ENCODE assay signal across 11 cellular contexts in the genomic region with DNA sequence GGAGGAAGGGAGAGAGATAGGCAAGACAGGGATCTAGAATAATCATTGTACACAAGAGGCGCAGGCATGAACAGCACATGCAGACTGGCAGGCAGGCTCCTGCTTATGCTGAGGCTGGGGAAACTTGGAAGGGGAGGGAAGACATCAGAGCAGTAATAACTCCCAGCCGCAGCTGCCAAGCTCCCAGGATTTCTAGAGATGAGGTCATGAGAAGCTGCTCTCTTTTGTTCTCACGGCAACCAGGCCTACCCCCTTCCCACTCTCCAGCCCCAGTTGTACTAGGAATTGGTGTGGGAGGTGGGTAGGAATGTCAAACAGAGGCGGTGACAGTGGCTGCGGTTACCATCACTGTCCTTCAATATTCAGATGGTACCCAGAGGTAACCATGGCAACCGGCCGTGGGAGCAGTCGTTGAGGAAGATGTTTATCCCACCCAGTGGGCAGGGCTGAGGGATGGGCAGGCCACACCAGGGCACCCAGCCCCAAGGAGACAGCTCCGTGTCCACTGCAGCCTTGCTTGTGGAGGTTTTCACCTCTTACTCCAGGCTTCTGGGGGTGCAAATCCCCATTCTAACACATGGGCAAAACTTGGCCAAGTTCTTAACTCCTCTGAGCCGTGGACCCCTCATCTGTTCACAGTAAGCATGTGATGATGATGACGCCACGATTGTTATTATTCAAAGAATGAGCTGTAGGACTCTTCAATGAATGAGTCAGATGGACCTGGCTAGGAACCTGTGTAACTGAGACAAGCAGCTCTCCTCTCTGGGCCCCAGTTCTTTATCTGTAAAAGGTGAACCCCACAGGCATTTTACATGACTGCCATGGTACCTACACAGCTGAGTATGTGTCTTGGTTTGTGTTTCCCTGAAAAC.
DNase-seq lines count a peak whose midpoint lies in the region; ATAC-seq and TF ChIP-seq lines count a peak whose summit lies in the region.
"Had no signal": no experiment of that assay in that cellular context is flagged by ENCODE, and none has a peak within 500 bp of the region (broad histone marks: within the 10 kb centered on the region; RNA-seq: fewer than 3 reads in every experiment).

No MANE protein-coding gene starts in this region.

- H2AK5ac ChIP-seq in mesendoderm (ENCODE audit: low read length) = no peak overlapping the region

- H3K79me2 ChIP-seq in GM23338 (replicated peaks; ENCODE audit: insufficient read depth) = no peaks in the 10 kb centered on the region
- no peaks in the 10 kb centered on the region for H3K79me2 ChIP-seq in mesendoderm (ENCODE audit: control insufficient read depth, insufficient read depth, low read length)

- no peak overlapping the region for H4K5ac ChIP-seq in mesendoderm (ENCODE audit: low read length)

- H3K4me3 ChIP-seq in BJ (ENCODE audit: low read depth, low read length) = no peak overlapping the region
- no peak overlapping the region for H3K4me3 ChIP-seq in GM23338
- H3K4me3 ChIP-seq in brain microvascular endothelial cell (ENCODE audit: low read depth, low read length) = no peak overlapping the region
- no peak overlapping the region for H3K4me3 ChIP-seq in mesendoderm (ENCODE audit: low read length)
- H3K4me3 ChIP-seq: ascending aorta had no signal

- CTCF ChIA-PET in BJ (lab: Yijun Ruan, JAX) = interaction anchor here (0.6 to 1.3 kb wide), 2 partner anchors 9 to 918 kb away, joined by 3 read pairs; no protein-coding TSS in a partner anchor

- ATAC-seq in GM23338 (no peak), HG03139 (IDR thresholded peaks at IDR 0.05; ENCODE audit: unreplicated experiment) (no peak)

- H3K27me3 Mint-ChIP-seq in GM23338 (ENCODE audit: insufficient read depth, low read depth, poor library complexity) = peaks cover 1% of the 10 kb centered on the region

- POLR2A ChIA-PET in BJ (lab: Charles Lee) = interaction anchor here (0.7 kb wide), 1 partner anchor 147 kb away, joined by 4 read pairs; no protein-coding TSS in a partner anchor

- H3K4me3 Mint-ChIP-seq in GM23338 = no peak overlapping the region

- H3K27me3 ChIP-seq in BJ (ENCODE audit: control insufficient read depth, insufficient read depth, low read length) = peaks cover 3% of the 10 kb centered on the region; the same call in 1 of the 2 replicates
- H3K27me3 ChIP-seq in GM23338 (ENCODE audit: insufficient read depth) = no peaks in the 10 kb centered on the region
- no peaks in the 10 kb centered on the region for H3K27me3 ChIP-seq in brain microvascular endothelial cell (replicated peaks)
- H3K27me3 ChIP-seq in mesendoderm (ENCODE audit: insufficient read depth, low read length, poor library complexity) = no peaks in the 10 kb centered on the region
- H3K27me3 ChIP-seq: ascending aorta had no signal

- no CpG with 5 or more reads among the region's 12 CpGs for WGBS in mesendoderm (ENCODE audit: extremely low coverage, insufficient coverage, low lambda C conversion rate)

- no peak overlapping the region for H3K56ac ChIP-seq in mesendoderm (ENCODE audit: low read length)

- no peak overlapping the region for H2BK5ac ChIP-seq in mesendoderm (ENCODE audit: low read length)

- no peak overlapping the region for H2BK15ac ChIP-seq in mesendoderm (replicated peaks; ENCODE audit: low read depth)

- no peak overlapping the region for H3K4me2 ChIP-seq in GM23338
- no peak overlapping the region for H3K4me2 ChIP-seq in mesendoderm (ENCODE audit: low read length)

- H3K27ac ChIP-seq in GM23338 (ENCODE audit: low read depth) (no peak overlapping the region), brain microvascular endothelial cell (no peak overlapping the region), mesendoderm (ENCODE audit: low read depth, low read length) (no peak overlapping the region)
- H3K27ac ChIP-seq: ascending aorta had no signal

- H3K36me3 ChIP-seq in BJ (ENCODE audit: control insufficient read depth, insufficient read depth, low read length) (no peaks in the 10 kb centered on the region), GM23338 (ENCODE audit: insufficient read depth) (no peaks in the 10 kb centered on the region), brain microvascular endothelial cell (replicated peaks) (no peaks in the 10 kb centered on the region), mesendoderm (ENCODE audit: control insufficient read depth, insufficient read depth, low read length) (no peaks in the 10 kb centered on the region)
- H3K36me3 ChIP-seq: ascending aorta had no signal

- no peaks in the 10 kb centered on the region; the same call in 2 of the 3 replicates for H3K36me3 Mint-ChIP-seq in GM23338 (ENCODE audit: low read depth)

- no peak for TF ChIP-seq CTCF in BJ (IDR thresholded peaks at IDR 0.05; ENCODE audit: insufficient read depth, low read depth, low read length)
- no peak for TF ChIP-seq CTCF in GM23338 (conservative IDR thresholded peaks at IDR 0.05; ENCODE audit: low read depth in 2 of 2)
- TF ChIP-seq CTCF in brain microvascular endothelial cell (IDR thresholded peaks at IDR 0.05; ENCODE audit: low read depth, low read length, missing control alignments) = no peak

- H3K9me3 Mint-ChIP-seq in GM23338 = peaks cover 4% of the 10 kb centered on the region; the same call in 1 of the 3 replicates

- in situ Hi-C loops in brain microvascular endothelial cell (cut with HindIII; ENCODE audit: low pct_ligation_motif_present, low sequenced_read_pairs) = no loop called here
- in situ Hi-C loops in G401 (cut with HindIII; ENCODE audit: low sequenced_read_pairs) = no loop called here

- H2BK120ac ChIP-seq in mesendoderm (ENCODE audit: low read depth, low read length) = no peak overlapping the region

- H3K4ac ChIP-seq in mesendoderm (ENCODE audit: low read depth, low read length) = no peak overlapping the region

- no peak overlapping the region for H3K9ac ChIP-seq in mesendoderm (ENCODE audit: low read length)

- H4K8ac ChIP-seq in mesendoderm (ENCODE audit: low read depth, low read length) = no peak overlapping the region

- no peak overlapping the region for H3K18ac ChIP-seq in mesendoderm (ENCODE audit: low read length)

- H2AFZ ChIP-seq in GM23338 = no peak overlapping the region

- peak; percentile 26 for DNase-seq in BJ (ENCODE audit: low read depth)
- peak; percentile 18 for DNase-seq in GM23338 (ENCODE audit: low spot score)
- DNase-seq in brain microvascular endothelial cell = peak; percentile 74
- peak; percentile 65 for DNase-seq in mesendoderm
- DNase-seq in G401 (ENCODE audit: low spot score) = no peak
- no peak for DNase-seq in OCI-M1 (lab: John Stamatoyannopoulos, UW)
- DNase-seq in cerebellar nuclear complex (lab: John Stamatoyannopoulos, UW) = no peak
- DNase-seq: activated CD4-positive, alpha-beta T cell treated with anti-CD3 and anti-CD28 coated beads for 48 hours; NCI-H1930 had no signal

- H3K4me1 ChIP-seq in GM23338 (ENCODE audit: insufficient read depth) (no peaks in the 10 kb centered on the region), mesendoderm (ENCODE audit: control insufficient read depth, low read depth, low read length) (peaks cover 2% of the 10 kb centered on the region)

- H3K79me1 ChIP-seq in mesendoderm (ENCODE audit: low read length) = no peaks in the 10 kb centered on the region

- H3K4me1 Mint-ChIP-seq in GM23338 = no peaks in the 10 kb centered on the region; the same call in 2 of the 3 replicates

- no peak overlapping the region for H3K27ac Mint-ChIP-seq in GM23338

- no peaks in the 10 kb centered on the region for H3K9me2 ChIP-seq in GM23338 (ENCODE audit: insufficient read depth)

- no peak overlapping the region for H3K23ac ChIP-seq in mesendoderm (ENCODE audit: low read length)

- H4K20me1 ChIP-seq in GM23338 (replicated peaks; ENCODE audit: insufficient read depth) = no peaks in the 10 kb centered on the region

- H3F3A ChIP-seq in GM23338 (replicated peaks; ENCODE audit: low read depth) = no peaks in the 10 kb centered on the region

TF ChIP-seq in GM23338, 12 proteins besides CTCF, POLR2A, EP300 and RAD21:
- no peak for TF ChIP-seq STAT1 (IDR thresholded peaks at IDR 0.05; ENCODE audit: unreplicated experiment)

Comparison
In these comparisons a context has a peak if more than half of its experiments do, and no peak if none do; other contexts are left out.
1. DNase-seq: peak in BJ (single experiment), GM23338 (single experiment), brain microvascular endothelial cell (single experiment) and mesendoderm (single experiment); none in G401 (single experiment), OCI-M1 (single experiment) and cerebellar nuclear complex (0 of 2).